17 cellular contexts compared by ENCODE assay signal in the genomic region with DNA sequence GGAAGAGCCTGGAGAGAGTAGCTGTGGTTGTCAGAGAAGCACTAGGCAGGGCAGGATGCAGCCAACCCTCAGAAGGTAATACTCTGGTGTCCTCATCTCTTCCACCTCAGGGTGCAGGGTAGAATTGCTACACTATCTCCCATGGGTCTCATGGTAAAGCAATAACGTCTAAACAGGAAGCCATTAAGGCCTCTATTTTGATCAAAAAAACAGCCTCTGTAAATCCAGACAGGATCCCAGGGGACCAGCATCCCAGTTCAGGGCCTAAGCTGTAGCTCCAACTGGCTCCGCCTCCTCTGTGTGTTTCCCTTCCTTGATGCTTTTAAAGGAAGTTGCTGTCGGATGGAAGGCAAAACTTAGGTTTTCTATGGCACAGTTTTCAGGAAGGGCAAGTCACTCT.
DNase-seq lines count a peak whose midpoint lies in the region; ATAC-seq and TF ChIP-seq lines count a peak whose summit lies in the region.
"Had no signal": no experiment of that assay in that cellular context is flagged by ENCODE, and none has a peak within 500 bp of the region (broad histone marks: within the 10 kb centered on the region; RNA-seq: fewer than 3 reads in every experiment).

No MANE protein-coding gene starts in this region.

- POLR2A ChIA-PET in activated B cell treated with CpG ODN at 0.5 μM for 24 hours (lab: Charles Lee) = no interaction called here

- H3K27ac ChIP-seq in GM23338 (ENCODE audit: low read depth) = no peak overlapping the region
- no peak overlapping the region for H3K27ac ChIP-seq in thyroid gland

- H3K4me1 ChIP-seq in BE2C (no peaks in the 10 kb centered on the region; the same call in 1 of the 2 replicates), GM23338 (ENCODE audit: insufficient read depth) (no peaks in the 10 kb centered on the region), thyroid gland (no peaks in the 10 kb centered on the region)

- H3K27me3 ChIP-seq in BE2C (no peaks in the 10 kb centered on the region), GM23338 (ENCODE audit: insufficient read depth) (no peaks in the 10 kb centered on the region), thyroid gland (no peaks in the 10 kb centered on the region)

- WGBS in thyroid gland, 2 donors = 77 to 87% methylated on average over 3 of the region's 3 CpGs

- no peak overlapping the region for H3K4me3 Mint-ChIP-seq in GM23338
- no peak overlapping the region for H3K4me3 Mint-ChIP-seq in activated B cell treated with CpG ODN at 0.5 μM for 24 hours

- no peak for TF ChIP-seq CTCF in BE2C (IDR thresholded peaks at IDR 0.05; ENCODE audit: low read depth, low read length)
- no peak for TF ChIP-seq CTCF in GM23338 (conservative IDR thresholded peaks at IDR 0.05; ENCODE audit: low read depth in 2 of 2)
- no peak for TF ChIP-seq CTCF in activated B cell treated with CpG ODN at 0.5 μM for 24 hours (IDR thresholded peaks at IDR 0.05)
- TF ChIP-seq CTCF in thyroid gland (IDR thresholded peaks at IDR 0.05) = no peak

- DNase-seq in BE2C (peak; percentile 16), GM23338 (ENCODE audit: low spot score) (no peak), activated B cell treated with CpG ODN at 0.5 μM for 24 hours (no peak), left ventricle myocardium superior (peak; percentile 43), NCI-H1417 (lab: John Stamatoyannopoulos, UW) (no peak), thyroid gland (no peak)
- DNase-seq in stimulated activated CD4-positive, alpha-beta T cell treated with anti-CD3 and anti-CD28 coated beads, Interleukin-4, amount 100 ng/mL, for 4 hours = no peak
- DNase-seq: ACHN, DMS79 treated with DMSO at 0.1 percent for 48 hours, Kasumi-1, NCI-H1436, NCI-H2081 treated with DMSO at 0.1 percent for 48 hours, NCI-H524 treated with DMSO at 0.1 percent for 48 hours, PC-3, SK-N-SH, T-helper 1 cell had no signal

- H3K9me3 Mint-ChIP-seq in GM23338 = no peaks in the 10 kb centered on the region
- no peaks in the 10 kb centered on the region for H3K9me3 Mint-ChIP-seq in activated B cell treated with CpG ODN at 0.5 μM for 24 hours

- H3F3A ChIP-seq in GM23338 (replicated peaks; ENCODE audit: low read depth) = no peaks in the 10 kb centered on the region

- H4K20me1 ChIP-seq in GM23338 (replicated peaks; ENCODE audit: insufficient read depth) = no peaks in the 10 kb centered on the region

- peaks cover 9% of the 10 kb centered on the region; the same call in 1 of the 2 replicates for H3K9me2 ChIP-seq in GM23338 (ENCODE audit: insufficient read depth)
- H3K9me2 ChIP-seq: SK-N-SH had no signal

- H3K36me3 Mint-ChIP-seq in GM23338 (ENCODE audit: low read depth) (no peaks in the 10 kb centered on the region), activated B cell treated with CpG ODN at 0.5 μM for 24 hours (ENCODE audit: low read depth) (no peaks in the 10 kb centered on the region)

- H3K27me3 Mint-ChIP-seq in GM23338 (ENCODE audit: insufficient read depth, low read depth, poor library complexity) (peaks cover 2% of the 10 kb centered on the region), activated B cell treated with CpG ODN at 0.5 μM for 24 hours (peaks cover 2% of the 10 kb centered on the region)

- H3K4me3 ChIP-seq in BE2C (ENCODE audit: low read depth, low read length) = no peak overlapping the region
- no peak overlapping the region for H3K4me3 ChIP-seq in GM23338
- no peak overlapping the region for H3K4me3 ChIP-seq in thyroid gland (replicated peaks in 1 of 3)

- H3K9me3 ChIP-seq in BE2C (no peaks in the 10 kb centered on the region), thyroid gland (no peaks in the 10 kb centered on the region)
- H3K9me3 ChIP-seq: SK-N-SH had no signal

- H3K4me2 ChIP-seq in GM23338 = no peak overlapping the region
- H3K4me2 ChIP-seq: SK-N-SH had no signal

- intact Hi-C loops in activated B cell treated with CpG ODN at 0.5 μM for 24 hours (cut with micrococcal nuclease) = no loop called here
- intact Hi-C loops in left ventricle myocardium superior (cut with micrococcal nuclease) = no loop called here
- intact Hi-C loops in thyroid gland (cut with DNase I) = no loop called here

- ATAC-seq in GM23338 (no peak), activated B cell treated with CpG ODN at 0.5 μM for 24 hours (ENCODE audit: low read depth) (no peak), left ventricle myocardium superior (peak; percentile 15), HG02885 (IDR thresholded peaks at IDR 0.05; ENCODE audit: poor library complexity, unreplicated experiment) (no peak)
- ATAC-seq: PC-3 had no signal

- no peak for TF ChIP-seq POLR2A in thyroid gland (IDR thresholded peaks at IDR 0.05)

- CTCF ChIA-PET in activated B cell treated with CpG ODN at 0.5 μM for 24 hours (lab: Charles Lee) = no interaction called here

- H2AFZ ChIP-seq in GM23338 = peak overlapping the region; percentile 81

- H3K79me2 ChIP-seq in GM23338 (replicated peaks; ENCODE audit: insufficient read depth) = no peaks in the 10 kb centered on the region

- no peak overlapping the region for H3K27ac Mint-ChIP-seq in GM23338
- peak overlapping the region; percentile 46 for H3K27ac Mint-ChIP-seq in activated B cell treated with CpG ODN at 0.5 μM for 24 hours

- H3K4me1 Mint-ChIP-seq in GM23338 = peaks cover 5% of the 10 kb centered on the region; the same call in 2 of the 3 replicates
- H3K4me1 Mint-ChIP-seq in activated B cell treated with CpG ODN at 0.5 μM for 24 hours = peaks cover 29% of the 10 kb centered on the region

- H3K36me3 ChIP-seq in BE2C (no peaks in the 10 kb centered on the region), GM23338 (ENCODE audit: insufficient read depth) (no peaks in the 10 kb centered on the region), thyroid gland (no peaks in the 10 kb centered on the region)

TF ChIP-seq in GM23338, 12 proteins besides CTCF, POLR2A, EP300 and RAD21 (continues in another document):
- no peak for TF ChIP-seq EZH2 (IDR thresholded peaks at IDR 0.05; ENCODE audit: low read depth, unreplicated experiment)
- TF ChIP-seq CREB1 (CRISPR knock-in tag; IDR thresholded peaks at IDR 0.05; ENCODE audit: low read depth) = no peak
- TF ChIP-seq ETS1 (IDR thresholded peaks at IDR 0.05) = no peak
- TF ChIP-seq JUNB (IDR thresholded peaks at IDR 0.05; ENCODE audit: unreplicated experiment) = no peak
- TF ChIP-seq REST (IDR thresholded peaks at IDR 0.05; ENCODE audit: unreplicated experiment) = no peak
- no peak for TF ChIP-seq EZH2phosphoT487 (IDR thresholded peaks at IDR 0.05; ENCODE audit: unreplicated experiment)
- no peak for TF ChIP-seq ZNF331 (CRISPR knock-in tag; IDR thresholded peaks at IDR 0.05; ENCODE audit: low read depth)
- no peak for TF ChIP-seq POLR2AphosphoS5 (IDR thresholded peaks at IDR 0.05; ENCODE audit: low read depth)
- no peak for TF ChIP-seq STAT1 (IDR thresholded peaks at IDR 0.05; ENCODE audit: unreplicated experiment)
- TF ChIP-seq NANOG (IDR thresholded peaks at IDR 0.05; ENCODE audit: borderline replicate concordance) = no peak
- TF ChIP-seq ZNF114 (CRISPR knock-in tag; IDR thresholded peaks at IDR 0.05) = no peak

Comparison
In these comparisons a context has a peak if more than half of its experiments do, and no peak if none do; other contexts are left out.
1. DNase-seq: peak in BE2C (single experiment) and left ventricle myocardium superior (single experiment); none in GM23338 (single experiment), activated B cell treated with CpG ODN at 0.5 μM for 24 hours (single experiment), stimulated activated CD4-positive, alpha-beta T cell treated with anti-CD3 and anti-CD28 coated beads, Interleukin-4, amount 100 ng/mL, for 4 hours (0 of 2), NCI-H1417 (0 of 3) and thyroid gland (0 of 2).